8 cellular contexts compared by ENCODE assay signal in the genomic region with DNA sequence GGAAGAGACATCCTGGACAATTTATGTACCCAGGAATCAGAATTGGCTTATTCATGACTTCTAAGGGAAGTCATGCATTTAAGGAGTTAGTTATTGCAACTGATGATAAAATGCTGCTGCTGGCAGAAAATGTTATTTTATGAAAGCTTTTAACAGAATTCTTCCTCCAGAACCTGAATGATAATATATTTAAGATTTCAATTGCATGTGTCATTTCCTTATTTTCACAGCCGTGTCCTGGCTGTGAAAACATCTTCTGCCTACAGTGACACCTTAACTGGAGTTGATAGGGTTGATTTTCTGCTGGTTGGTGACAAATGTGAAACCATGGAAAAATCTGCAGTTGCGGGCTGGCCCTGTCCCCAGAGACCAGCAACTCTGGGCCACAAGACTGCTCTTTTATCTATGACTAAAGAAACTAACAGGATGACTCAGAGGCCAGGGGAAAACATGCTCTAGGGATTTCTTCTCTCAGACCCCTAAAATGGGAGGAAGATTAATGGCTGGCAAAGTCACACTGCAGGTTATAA. TPM values are rescaled to one million over a fixed set of nuclear protein-coding genes. Genes with fewer than 3 reads are reported as not detected.
DNase-seq lines count a peak whose midpoint lies in the region; ATAC-seq and TF ChIP-seq lines count a peak whose summit lies in the region.

No MANE protein-coding gene starts in this region.

- ATAC-seq in GM18508 (IDR thresholded peaks at IDR 0.05; ENCODE audit: insufficient read depth, unreplicated experiment) (peak; percentile 87), GM21825 (IDR thresholded peaks at IDR 0.05; ENCODE audit: unreplicated experiment) (peak; percentile 93), sciatic nerve (no peak)

- no peaks in the 10 kb centered on the region for H4K20me1 ChIP-seq in Loucy (ENCODE audit: insufficient read depth, low read length, poor library complexity, severe bottlenecking)

- peak overlapping the region; percentile 40 for H3K9ac ChIP-seq in Loucy (ENCODE audit: low read depth, low read length, poor library complexity, severe bottlenecking)

- 0 out of 2 replicates have a peak, but pooled peaks cover 4% of the 10 kb centered on the region for H3K9me3 ChIP-seq in Loucy (ENCODE audit: insufficient read depth, low read depth, low read length)

- H3K4me2 ChIP-seq in Loucy (ENCODE audit: low read depth, low read length, poor library complexity, severe bottlenecking): peak overlapping the region; percentile 71

- no peaks in the 10 kb centered on the region for H3K27me3 ChIP-seq in Loucy (ENCODE audit: insufficient read depth, low read length, poor library complexity, severe bottlenecking)

- no peaks in the 10 kb centered on the region for H3K9me2 ChIP-seq in Loucy (replicated peaks; ENCODE audit: low read depth, low read length)

- peaks cover 5% of the 10 kb centered on the region; the same call in 1 of the 2 replicates for H3F3A ChIP-seq in Loucy (ENCODE audit: low read depth)

- intact Hi-C loops in sciatic nerve (cut with DNase I): no loop called here

- no peaks in the 10 kb centered on the region for H3K79me2 ChIP-seq in Loucy (ENCODE audit: insufficient read depth, low read length)

- peak; percentile 33 to 82 for DNase-seq in dermis microvascular lymphatic vessel endothelial cell (ENCODE audit: low read depth in 2 of 2)
- DNase-seq in NCI-H2107 treated with DMSO at 0.1 percent for 48 hours (lab: John Stamatoyannopoulos, UW; ENCODE audit: unreplicated experiment): no peak
- no peak for DNase-seq in NCI-H1436 (lab: John Stamatoyannopoulos, UW)
- no peak for DNase-seq in sciatic nerve (ENCODE audit: low spot score)
- no peak for DNase-seq in activated CD4-positive, alpha-beta T cell treated with anti-CD3 and anti-CD28 coated beads for 4 hours

- H3K36me3 ChIP-seq in Loucy (ENCODE audit: insufficient read depth, low read length): no peaks in the 10 kb centered on the region

- H3K4me1 ChIP-seq in Loucy (ENCODE audit: insufficient read depth, low read length, poor library complexity, severe bottlenecking): peaks cover 35% of the 10 kb centered on the region

- no peak overlapping the region for H2AFZ ChIP-seq in Loucy (ENCODE audit: low read length)

- TF ChIP-seq CTCF in Loucy (conservative IDR thresholded peaks at IDR 0.05; ENCODE audit: low read length): no peak

- peak overlapping the region; percentile 53 for H3K4me3 ChIP-seq in Loucy (ENCODE audit: low read length, poor library complexity, severe bottlenecking)

RNA-seq across cellular contexts. Expression of a gene that starts 12.3 kb away (rescaled TPM):
- total RNA-seq in dermis microvascular lymphatic vessel endothelial cell: 20.8 and 22.1 TPM in 2 replicates
- 11.2 TPM for total RNA-seq in sciatic nerve

Comparison
In these comparisons a context has a peak if more than half of its experiments do, and no peak if none do; other contexts are left out.
1. DNase-seq: peak in dermis microvascular lymphatic vessel endothelial cell (2 of 2); none in NCI-H2107 treated with DMSO at 0.1 percent for 48 hours (single experiment), NCI-H1436 (single experiment), sciatic nerve (single experiment) and activated CD4-positive, alpha-beta T cell treated with anti-CD3 and anti-CD28 coated beads for 4 hours (0 of 2).